20 cellular contexts compared by ENCODE assay signal in genomic region chr6:52712136-52712535, GRCh38. TPM values are rescaled to one million over a fixed set of nuclear protein-coding genes. Genes with fewer than 3 reads are reported as not detected.
DNase-seq lines count a peak whose midpoint lies in the region; ATAC-seq, FAIRE-seq and TF ChIP-seq lines count a peak whose summit lies in the region.
"Had no signal": no experiment of that assay in that cellular context is flagged by ENCODE, and none has a peak within 500 bp of the region (broad histone marks: within the 10 kb centered on the region; RNA-seq: fewer than 3 reads in every experiment).

No MANE protein-coding gene starts in this region.

- H3K27me3 ChIP-seq in Karpas-422 (ENCODE audit: low read length): no peaks in the 10 kb centered on the region

- H2AFZ ChIP-seq in Karpas-422 (ENCODE audit: low read length): no peak overlapping the region

- no peaks in the 10 kb centered on the region for H3K79me2 ChIP-seq in Karpas-422 (ENCODE audit: low read length)

- no peak overlapping the region for H3K27ac ChIP-seq in Karpas-422 (ENCODE audit: low read length)
- H3K27ac ChIP-seq: 22Rv1 had no signal

- TF ChIP-seq CTCF in fibroblast of mammary gland (conservative IDR thresholded peaks at IDR 0.05; ENCODE audit: control insufficient read depth, insufficient read depth, low read depth, low read length): no peak

- H3K4me3 ChIP-seq in fibroblast of mammary gland (ENCODE audit: control insufficient read depth, low read depth, low read length) (no peak overlapping the region), Karpas-422 (ENCODE audit: low read length) (no peak overlapping the region)

- no peaks in the 10 kb centered on the region for H3K4me1 ChIP-seq in Karpas-422 (ENCODE audit: low read length)

- H4K20me1 ChIP-seq in Karpas-422 (ENCODE audit: insufficient read depth, low read depth, low read length): no peaks in the 10 kb centered on the region

- FAIRE-seq in urothelium cell line (lab: Jason Lieb, UNC): peak; percentile 73
- FAIRE-seq: GM12892, HepG2, RCC 7860 had no signal

- H3K9me3 ChIP-seq in Karpas-422 (ENCODE audit: low read length): no peaks in the 10 kb centered on the region

- DNase-seq in DMS53 (lab: John Stamatoyannopoulos, UW) (peak; percentile 46), DMS53 treated with DMSO at 0.1 percent for 48 hours (lab: John Stamatoyannopoulos, UW; ENCODE audit: unreplicated experiment) (no peak), NCI-H226 (peak; percentile 52), fibroblast of mammary gland (ENCODE audit: low read depth) (peak; percentile 37), urothelium cell line (ENCODE audit: low spot score) (no peak), Karpas-422 (no peak), left lobe of liver (ENCODE audit: low spot score) (no peak), SHP77 (lab: John Stamatoyannopoulos, UW) (no peak)
- DNase-seq: KG1; NCI-H1105; NCI-H1694; NCI-H2081 treated with DMSO at 0.1 percent for 48 hours; NK-92 treated with Interleukin-12 subunit alpha and Interleukin-12 subunit beta, amount 100 ng/mL, for 24 hours; SIG-M5 had no signal

- H3K9ac ChIP-seq in Karpas-422 (ENCODE audit: low read length): no peak overlapping the region

- H3K36me3 ChIP-seq in Karpas-422 (ENCODE audit: insufficient read depth, low read length): no peaks in the 10 kb centered on the region

- no peak for ATAC-seq in left lobe of liver
- ATAC-seq: HepG2, SK-N-SH treated with all-trans-retinoic acid at 6 μM for 48 hours had no signal

- H3K4me2 ChIP-seq in Karpas-422 (ENCODE audit: low read depth, low read length, poor library complexity, severe bottlenecking): no peak overlapping the region

- no peaks in the 10 kb centered on the region for H3K9me2 ChIP-seq in Karpas-422 (replicated peaks; ENCODE audit: insufficient read depth, low read length)

RNA-seq across cellular contexts. Expression of gene TMEM14A, which starts 41.2 kb away (rescaled TPM):
- total RNA-seq in Karpas-422 (2014; rRNA removed; shearing (Covaris generic); ENCODE audit: low replicate concordance): 23.7 and 61.3 TPM in 2 replicates
- total RNA-seq in left lobe of liver: 28.5 TPM

RNA-seq across cellular contexts. Expression of gene GSTA2, which starts 51.1 kb away (rescaled TPM):
- total RNA-seq in Karpas-422 (2014; rRNA removed; shearing (Covaris generic); ENCODE audit: low replicate concordance): not detected in 2 replicates
- 45.2 TPM for total RNA-seq in left lobe of liver
- total RNA-seq: NCI-H460 had no signal

Comparison
In these comparisons a context has a peak if more than half of its experiments do, and no peak if none do; other contexts are left out.
1. DNase-seq: peak in DMS53 (single experiment), NCI-H226 (single experiment) and fibroblast of mammary gland (single experiment); none in DMS53 treated with DMSO at 0.1 percent for 48 hours (single experiment), urothelium cell line (single experiment), Karpas-422 (single experiment), left lobe of liver (single experiment) and SHP77 (0 of 2).
2. RNA of gene GSTA2, which starts 51.1 kb away (total RNA-seq): 45.2 TPM in left lobe of liver (single experiment); not detected in Karpas-422; every median in the first group is over 10 times any median in the second.